ENCODE assay signal across 8 cellular contexts in the genomic region with DNA sequence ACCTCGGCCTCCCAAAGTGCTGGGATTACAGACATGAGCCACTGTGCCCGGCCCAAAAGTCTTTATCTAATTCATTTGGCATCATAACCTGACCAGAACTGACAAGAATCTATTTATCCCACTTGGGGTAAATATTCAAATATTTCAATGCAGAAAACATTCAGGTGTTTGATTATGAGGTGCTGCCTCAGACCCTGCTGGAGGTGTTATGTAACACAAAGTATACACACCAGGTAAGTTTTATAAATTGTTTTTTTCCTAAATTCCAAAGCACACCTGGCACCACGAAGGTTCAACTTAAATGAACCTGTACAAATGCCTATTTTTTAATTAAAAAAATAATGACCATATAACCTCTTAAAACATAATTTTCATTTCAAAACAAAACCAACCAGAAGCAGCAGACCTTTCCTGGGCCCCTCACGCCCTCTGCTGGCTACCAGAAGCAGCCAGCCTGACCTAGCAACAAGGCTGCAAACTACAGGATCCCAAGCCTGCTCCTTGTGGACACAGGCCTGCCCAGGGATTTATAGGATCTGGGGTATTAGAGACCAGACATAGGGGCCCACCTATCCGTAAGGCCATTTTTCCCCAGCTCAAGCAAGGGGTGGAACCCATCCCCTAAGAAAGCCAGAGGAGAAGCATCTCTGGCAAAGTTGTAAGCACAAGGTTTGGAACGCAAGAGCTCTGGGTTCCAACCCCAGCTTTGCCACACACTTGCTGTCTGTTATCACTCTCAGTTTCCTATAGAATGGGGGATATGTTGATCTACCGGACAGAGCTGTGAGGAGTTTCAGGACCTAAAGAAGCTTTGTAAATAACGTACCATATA. TPM values are rescaled to one million over a fixed set of nuclear protein-coding genes. Genes with fewer than 3 reads are reported as not detected.
DNase-seq lines count a peak whose midpoint lies in the region; ATAC-seq and TF ChIP-seq lines count a peak whose summit lies in the region.

No MANE protein-coding gene starts in this region.

- H3K4me3 ChIP-seq in thoracic aorta = no peak overlapping the region

- no peaks in the 10 kb centered on the region for H3K27me3 ChIP-seq in thoracic aorta (replicated peaks; ENCODE audit: insufficient read depth)

- peaks cover 36% of the 10 kb centered on the region for H3K4me1 Mint-ChIP-seq in T-helper 2 cell treated with Interferon-gamma antibody and Interleukin-4, amounts not matched to agents 5 μg/mL and 100 μg/mL, for 36 hours (ENCODE audit: low read depth)

- H3K27ac ChIP-seq in thoracic aorta = no peak overlapping the region

- no peaks in the 10 kb centered on the region for H3K27me3 Mint-ChIP-seq in T-helper 2 cell treated with Interferon-gamma antibody and Interleukin-4, amounts not matched to agents 5 μg/mL and 100 μg/mL, for 36 hours (ENCODE audit: low read depth)

- no peaks in the 10 kb centered on the region for H3K4me1 ChIP-seq in thoracic aorta (ENCODE audit: control insufficient read depth in 1 of 2, low read depth in 2 of 2)

- H3K36me3 ChIP-seq in thoracic aorta = no peaks in the 10 kb centered on the region

- no peaks in the 10 kb centered on the region for H3K9me3 ChIP-seq in thoracic aorta

- peak overlapping the region; percentile 53 for H3K27ac Mint-ChIP-seq in T-helper 2 cell treated with Interferon-gamma antibody and Interleukin-4, amounts not matched to agents 5 μg/mL and 100 μg/mL, for 36 hours

- ATAC-seq in left lobe of liver = peak; percentile 79
- ATAC-seq in thoracic aorta (ENCODE audit: insufficient number of reproducible peaks, low FRiP score, low read depth) = no peak
- no peak for ATAC-seq in GM18861 (IDR thresholded peaks at IDR 0.05; ENCODE audit: unreplicated experiment)

- peak; percentile 44 for TF ChIP-seq CTCF in thoracic aorta (IDR thresholded peaks at IDR 0.05)

- H3K9me3 Mint-ChIP-seq in T-helper 2 cell treated with Interferon-gamma antibody and Interleukin-4, amounts not matched to agents 5 μg/mL and 100 μg/mL, for 36 hours = no peaks in the 10 kb centered on the region

- H3K4me3 Mint-ChIP-seq in T-helper 2 cell treated with Interferon-gamma antibody and Interleukin-4, amounts not matched to agents 5 μg/mL and 100 μg/mL, for 36 hours = peak overlapping the region; percentile 24

- DNase-seq in NCI-H2171 (lab: John Stamatoyannopoulos, UW) (peak; percentile 9), NCI-H2171 treated with DMSO at 0.1 percent for 48 hours (lab: John Stamatoyannopoulos, UW) (no peak), HT-29 (ENCODE audit: low spot score) (peak; percentile 67), cerebellar cortex (ENCODE audit: low spot score) (peak; percentile 73), left lobe of liver (ENCODE audit: low spot score) (no peak), thoracic aorta (ENCODE audit: low spot score) (no peak)
- no peak for DNase-seq in T-helper 2 cell treated with Interferon-gamma antibody and Interleukin-4, amounts not matched to agents 5 μg/mL and 100 μg/mL, for 36 hours (ENCODE audit: low spot score)

- peaks cover 26% of the 10 kb centered on the region for H3K36me3 Mint-ChIP-seq in T-helper 2 cell treated with Interferon-gamma antibody and Interleukin-4, amounts not matched to agents 5 μg/mL and 100 μg/mL, for 36 hours (ENCODE audit: low read depth)

RNA-seq across cellular contexts. Expression of gene OTUD5, which starts 11.7 kb away (rescaled TPM):
- total RNA-seq in HT-29 (2014; rRNA removed; shearing (Covaris generic)) = 42.8 and 48.6 TPM in 2 replicates
- total RNA-seq in left lobe of liver (21.8 TPM), thoracic aorta (10 to 100 TPM; 28.4 to 40.5 TPM)

RNA-seq across cellular contexts. Expression of gene KCND1, which starts 25.9 kb away (rescaled TPM):
- total RNA-seq in HT-29 (2014; rRNA removed; shearing (Covaris generic)) = 0.18 TPM in 1 of 2 replicates, not detected in the other
- 0.68 TPM for total RNA-seq in left lobe of liver
- total RNA-seq in thoracic aorta = 1 to 10 TPM; 3.8 to 5.0 TPM

RNA-seq across cellular contexts. Expression of gene PIM2, which starts 26.9 kb away (rescaled TPM):
- total RNA-seq in HT-29 (2014; rRNA removed; shearing (Covaris generic)) = 13.4 and 14.9 TPM in 2 replicates
- total RNA-seq in left lobe of liver (3.8 TPM), thoracic aorta (10 to 100 TPM; 14.8 to 21.9 TPM)

RNA-seq across cellular contexts. Expression of gene SLC35A2, which starts 34.3 kb away (rescaled TPM):
- 66.8 and 75.0 TPM in 2 replicates for total RNA-seq in HT-29 (2014; rRNA removed; shearing (Covaris generic))
- total RNA-seq in left lobe of liver (18.7 TPM), thoracic aorta (10 to 100 TPM; 12.8 to 30.7 TPM)

RNA-seq across cellular contexts. Expression of gene PQBP1, which starts 48.0 kb away (rescaled TPM):
- 86.3 and 97.5 TPM in 2 replicates for total RNA-seq in HT-29 (2014; rRNA removed; shearing (Covaris generic))
- total RNA-seq in left lobe of liver (31.3 TPM), thoracic aorta (10 to 100 TPM; 37.5 to 60.2 TPM)

Comparison
In these comparisons a context has a peak if more than half of its experiments do, and no peak if none do; other contexts are left out.
1. DNase-seq: peak in NCI-H2171 (single experiment), HT-29 (single experiment) and cerebellar cortex (single experiment); none in NCI-H2171 treated with DMSO at 0.1 percent for 48 hours (single experiment), T-helper 2 cell treated with Interferon-gamma antibody and Interleukin-4, amounts not matched to agents 5 μg/mL and 100 μg/mL, for 36 hours (single experiment), left lobe of liver (single experiment) and thoracic aorta (single experiment).